ENCODE assay signal across 7 cellular contexts in the genomic region with DNA sequence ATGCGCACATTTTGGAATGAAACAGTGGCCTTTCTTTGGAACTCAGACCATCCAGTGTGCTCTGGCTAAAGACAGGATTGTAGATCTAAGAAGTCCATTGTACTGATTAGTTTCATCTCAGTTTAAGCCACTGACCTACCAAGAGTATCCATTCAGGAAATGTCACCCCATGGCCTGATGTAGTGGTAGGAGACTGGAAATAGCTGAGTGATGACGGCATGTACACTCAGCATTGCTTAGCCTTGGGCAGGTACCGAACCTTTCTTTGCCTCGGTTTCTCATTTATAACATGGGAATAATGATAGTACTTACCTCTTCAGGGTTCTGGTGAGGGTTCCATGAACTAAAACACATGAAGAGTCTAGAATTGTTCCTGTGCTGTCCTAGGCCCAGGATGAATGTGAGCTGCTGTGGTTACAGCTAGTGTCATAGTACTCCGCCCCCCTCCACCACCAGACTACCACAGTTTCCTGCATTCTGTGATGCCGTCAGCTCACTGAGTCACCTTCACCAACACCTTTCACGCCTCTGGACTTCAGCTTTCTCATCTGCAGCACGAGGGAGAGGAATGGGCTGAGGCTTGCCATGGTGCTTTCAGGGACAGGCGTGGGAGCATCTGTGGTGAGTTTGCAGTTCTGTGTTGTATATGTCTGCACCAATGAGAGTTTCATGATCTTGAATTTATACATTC.
DNase-seq lines count a peak whose midpoint lies in the region; ATAC-seq and TF ChIP-seq lines count a peak whose summit lies in the region.

No MANE protein-coding gene starts in this region.

- no peaks in the 10 kb centered on the region for H3K79me2 ChIP-seq in osteoblast (ENCODE audit: insufficient read depth, low read length)

- intact Hi-C loops in dorsolateral prefrontal cortex (cut with DNase I): no loop called here

- H4K20me1 ChIP-seq in osteoblast (ENCODE audit: insufficient read depth, low read length): no peaks in the 10 kb centered on the region

- H3K4me3 ChIP-seq in osteoblast (ENCODE audit: insufficient read depth, low read length) (no peak overlapping the region), dorsolateral prefrontal cortex (no peak overlapping the region)

- no peaks in the 10 kb centered on the region for H3K36me3 ChIP-seq in osteoblast (ENCODE audit: insufficient read depth, low read length)

- H3K27me3 ChIP-seq in osteoblast (ENCODE audit: insufficient read depth, low read length): no peaks in the 10 kb centered on the region
- no peaks in the 10 kb centered on the region for H3K27me3 ChIP-seq in dorsolateral prefrontal cortex

- no peak for TF ChIP-seq CTCF in osteoblast (IDR thresholded peaks at IDR 0.05; ENCODE audit: extremely low read depth, low read depth, low read length)
- TF ChIP-seq CTCF in dorsolateral prefrontal cortex (IDR thresholded peaks at IDR 0.05 in 54 of 56, conservative IDR thresholded peaks at IDR 0.05 in 2 of 56; ENCODE audit: low read depth in 1 of 56, partially characterized antibody in 56 of 56): no peak

- no peaks in the 10 kb centered on the region for H3K9me3 ChIP-seq in osteoblast (ENCODE audit: low read depth, low read length)

- peaks cover 4% of the 10 kb centered on the region for H3K36me3 Mint-ChIP-seq in activated T-cell treated with anti-CD3 and anti-CD28 coated beads, Interleukin-2, amount 50 U/mL, for 4 hours (ENCODE audit: insufficient read depth)

- H3K9me3 Mint-ChIP-seq in activated T-cell treated with anti-CD3 and anti-CD28 coated beads, Interleukin-2, amount 50 U/mL, for 4 hours: peaks cover 5% of the 10 kb centered on the region

- H3K4me2 ChIP-seq in osteoblast (ENCODE audit: insufficient read depth, low read length): peak overlapping the region; percentile 24

- H3K27me3 Mint-ChIP-seq in activated T-cell treated with anti-CD3 and anti-CD28 coated beads, Interleukin-2, amount 50 U/mL, for 4 hours (ENCODE audit: low read depth): peaks cover 2% of the 10 kb centered on the region

- peak overlapping the region; percentile 6 for H3K4me3 Mint-ChIP-seq in activated T-cell treated with anti-CD3 and anti-CD28 coated beads, Interleukin-2, amount 50 U/mL, for 4 hours

- H3K4me1 ChIP-seq in osteoblast (ENCODE audit: insufficient read depth, low read length): peaks cover 9% of the 10 kb centered on the region

- H3K4me1 Mint-ChIP-seq in activated T-cell treated with anti-CD3 and anti-CD28 coated beads, Interleukin-2, amount 50 U/mL, for 4 hours (ENCODE audit: low read depth): peaks cover 15% of the 10 kb centered on the region

- ATAC-seq in GM19452 (IDR thresholded peaks at IDR 0.05; ENCODE audit: unreplicated experiment): peak; percentile 89
- peak; percentile 81 for ATAC-seq in HG03521 (IDR thresholded peaks at IDR 0.05; ENCODE audit: unreplicated experiment)
- ATAC-seq in activated T-cell treated with anti-CD3 and anti-CD28 coated beads, Interleukin-2, amount 50 U/mL, for 4 hours: peak; percentile 95 to 96

- peak overlapping the region; percentile 46 for H3K27ac ChIP-seq in osteoblast (ENCODE audit: low read depth, low read length)
- no peak overlapping the region for H3K27ac ChIP-seq in dorsolateral prefrontal cortex

- in situ Hi-C loops in G401 (cut with HindIII; ENCODE audit: low sequenced_read_pairs): no loop called here

- peak; percentile 70 for DNase-seq in activated T-cell treated with anti-CD3 and anti-CD28 coated beads, Interleukin-2, amount 50 U/mL, for 4 hours
- DNase-seq in osteoblast (ENCODE audit: insufficient read length, low spot score, missing footprints): peak; percentile 76
- no peak for DNase-seq in DMS114 treated with DMSO at 0.1 percent for 48 hours (lab: John Stamatoyannopoulos, UW; ENCODE audit: unreplicated experiment)
- no peak for DNase-seq in dorsolateral prefrontal cortex
- DNase-seq in G401 (ENCODE audit: low spot score): no peak

- H2AFZ ChIP-seq in osteoblast (ENCODE audit: low read length): peak overlapping the region; percentile 56

Comparison
In these comparisons a context has a peak if more than half of its experiments do, and no peak if none do; other contexts are left out.
1. DNase-seq: peak in activated T-cell treated with anti-CD3 and anti-CD28 coated beads, Interleukin-2, amount 50 U/mL, for 4 hours (single experiment) and osteoblast (single experiment); none in DMS114 treated with DMSO at 0.1 percent for 48 hours (single experiment), dorsolateral prefrontal cortex (0 of 10) and G401 (single experiment).
2. Peak in every context shown above with its lines, with median percentiles within 50 percentile points of each other: ATAC-seq.